Comparison of ENCODE assay signal across 18 cellular contexts in the genomic region with DNA sequence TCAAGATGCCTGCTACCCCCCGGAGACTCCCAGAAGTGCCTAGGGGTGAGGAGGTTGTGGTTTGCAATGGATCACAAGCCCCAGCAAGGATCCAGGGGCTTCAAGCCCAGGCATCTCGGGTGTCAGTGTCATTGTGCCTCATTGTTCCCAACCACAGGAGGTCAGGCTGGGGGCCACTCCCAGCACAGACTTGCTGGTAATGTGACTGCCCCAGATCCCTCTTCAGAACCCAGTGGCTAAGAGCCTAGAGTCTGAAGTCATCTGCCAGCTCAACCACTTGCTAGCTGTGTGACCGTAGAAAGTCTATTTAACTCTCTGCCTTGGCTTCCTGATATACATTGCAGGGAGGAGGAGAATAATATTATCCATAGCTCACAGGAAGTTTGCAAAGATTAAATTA. TPM values are rescaled to one million over a fixed set of nuclear protein-coding genes. Genes with fewer than 3 reads are reported as not detected.
DNase-seq lines count a peak whose midpoint lies in the region; ATAC-seq, FAIRE-seq and TF ChIP-seq lines count a peak whose summit lies in the region.
"Had no signal": no experiment of that assay in that cellular context is flagged by ENCODE, and none has a peak within 500 bp of the region (broad histone marks: within the 10 kb centered on the region; RNA-seq: fewer than 3 reads in every experiment).

No MANE protein-coding gene starts in this region.

- in situ Hi-C loops in ACHN (cut with HindIII; ENCODE audit: low pct_ligation_motif_present, low pct_unique_long_range_greater_than_20kb, low sequenced_read_pairs) (no loop called here), GM13977 (cut with MboI; ENCODE audit: low pct_unique_long_range_greater_than_20kb, low sequenced_read_pairs, unreplicated experiment) (no loop called here)

- H3K4me3 ChIP-seq in ascending aorta, result no peak overlapping the region
- H3K4me3 ChIP-seq: SK-N-MC had no signal

- H3K27ac ChIP-seq in ascending aorta, result peak overlapping the region; percentile 95
- H3K27ac ChIP-seq: SK-N-MC, VCaP had no signal

- no peak overlapping the region for H3K27ac Mint-ChIP-seq in naive thymus-derived CD8-positive, alpha-beta T cell

- no peak overlapping the region for H3K4me3 Mint-ChIP-seq in naive thymus-derived CD8-positive, alpha-beta T cell
- H3K4me3 Mint-ChIP-seq: activated naive CD8-positive, alpha-beta T cell had no signal

- DNase-seq in ACHN (peak; percentile 47), H54 (ENCODE audit: insufficient read length, low spot score) (peak; percentile 62), ascending aorta (ENCODE audit: low spot score in 2 of 2) (no peak), medulla oblongata (ENCODE audit: extremely low spot score) (peak; percentile 26), NCI-H446 treated with DMSO at 0.1 percent for 48 hours (lab: John Stamatoyannopoulos, UW) (no peak), GM13977 (ENCODE audit: low spot score) (no peak), NCI-H2171 treated with DMSO at 0.1 percent for 48 hours (lab: John Stamatoyannopoulos, UW) (no peak)
- no peak for DNase-seq in naive thymus-derived CD8-positive, alpha-beta T cell
- DNase-seq: Karpas-422; NCI-H2029 treated with DMSO at 0.1 percent for 48 hours; NK-92 treated with Interleukin-12 subunit alpha and Interleukin-12 subunit beta, amount 100 ng/mL, for 24 hours had no signal

- H3K4me1 ChIP-seq in ascending aorta, result peaks cover 3 to 50% of the 10 kb centered on the region in 2 donors

- intact Hi-C loops in ascending aorta (cut with DNase I), result loop anchor here (10.0 kb wide), 1 partner anchor 1531 kb away; a partner anchor contains a TSS

- TF ChIP-seq POLR2A in H54 (IDR thresholded peaks at IDR 0.05; ENCODE audit: low read depth, low read length), result no peak

- no peaks in the 10 kb centered on the region for H3K27me3 ChIP-seq in ascending aorta

- H3K9me3 Mint-ChIP-seq in naive thymus-derived CD8-positive, alpha-beta T cell, result peaks cover 0 to 4% (median 0%) of the 10 kb centered on the region in 9 donors

- H3K36me3 ChIP-seq in ascending aorta, result no peaks in the 10 kb centered on the region

- H3K9me3 ChIP-seq in ascending aorta, result no peaks in the 10 kb centered on the region

- POLR2A ChIA-PET in naive thymus-derived CD8-positive, alpha-beta T cell (lab: Charles Lee), result interaction anchor here (1.3 kb wide), 2 partner anchors 10 to 142 kb away, joined by 3 read pairs; no protein-coding TSS in a partner anchor

- H3K27me3 Mint-ChIP-seq in naive thymus-derived CD8-positive, alpha-beta T cell, result peaks cover 0 to 12% (median 3%) of the 10 kb centered on the region in 5 donors

- no peak for FAIRE-seq in H54 (lab: Jason Lieb, UNC)

- H3K36me3 Mint-ChIP-seq in naive thymus-derived CD8-positive, alpha-beta T cell, result no peaks in the 10 kb centered on the region

- ATAC-seq in naive thymus-derived CD8-positive, alpha-beta T cell, result no peak

- peaks cover 10 to 23% (median 15%) of the 10 kb centered on the region in 4 donors for H3K4me1 Mint-ChIP-seq in naive thymus-derived CD8-positive, alpha-beta T cell

- TF ChIP-seq CTCF in ascending aorta (IDR thresholded peaks at IDR 0.05) (no peak), GM13977 (IDR thresholded peaks at IDR 0.05; ENCODE audit: extremely low read depth, insufficient read depth, missing control alignments) (no peak)

RNA-seq across cellular contexts. Expression of a gene that starts 7.7 kb away (rescaled TPM):
- total RNA-seq in ascending aorta, result 58.6 TPM
- 1 to 10 TPM; 1.5 to 1.8 TPM for total RNA-seq in naive thymus-derived CD8-positive, alpha-beta T cell
- 1 to 10 TPM in 1 of 3 donors, not detected in 2; 2.0 TPM for polyA plus RNA-seq in naive thymus-derived CD8-positive, alpha-beta T cell
- total RNA-seq: lung microvascular endothelial cell had no signal

RNA-seq across cellular contexts. Expression of a gene that starts 13.0 kb away (rescaled TPM):
- total RNA-seq in ascending aorta, result not detected
- not detected for total RNA-seq in naive thymus-derived CD8-positive, alpha-beta T cell
- polyA plus RNA-seq in naive thymus-derived CD8-positive, alpha-beta T cell, result not detected
- total RNA-seq: lung microvascular endothelial cell, omental fat pad had no signal
- polyA plus RNA-seq: esophagus, thymus had no signal

RNA-seq across cellular contexts. Expression of a gene that starts 42.1 kb away (rescaled TPM):
- 0.21 TPM for total RNA-seq in ascending aorta
- total RNA-seq in naive thymus-derived CD8-positive, alpha-beta T cell, result under 1 TPM; 0.16 to 0.22 TPM
- under 1 TPM; 0.10 to 0.23 (median 0.11) TPM for polyA plus RNA-seq in naive thymus-derived CD8-positive, alpha-beta T cell

RNA-seq across cellular contexts. Expression of a gene that starts 56.9 kb away (rescaled TPM):
- not detected for total RNA-seq in ascending aorta
- not detected for total RNA-seq in naive thymus-derived CD8-positive, alpha-beta T cell
- polyA plus RNA-seq in naive thymus-derived CD8-positive, alpha-beta T cell, result not detected
- total RNA-seq: lung microvascular endothelial cell, omental fat pad had no signal
- polyA plus RNA-seq: esophagus had no signal

Comparison
In these comparisons a context has a peak if more than half of its experiments do, and no peak if none do; other contexts are left out.
1. DNase-seq: peak in ACHN (single experiment), H54 (single experiment) and medulla oblongata (single experiment); none in ascending aorta (0 of 2), NCI-H446 treated with DMSO at 0.1 percent for 48 hours (single experiment), naive thymus-derived CD8-positive, alpha-beta T cell (0 of 10), GM13977 (single experiment) and NCI-H2171 treated with DMSO at 0.1 percent for 48 hours (single experiment).
2. RNA of a gene that starts 7.7 kb away (total RNA-seq): 58.6 TPM in ascending aorta (single experiment); 1.5 to 1.8 TPM in naive thymus-derived CD8-positive, alpha-beta T cell; every median in the first group is over 10 times any median in the second.